In genomic region chr4:139177888-139178609, GRCh38 we compare ENCODE assay signal across 8 cellular contexts. TPM values are rescaled to one million over a fixed set of nuclear protein-coding genes. Genes with fewer than 3 reads are reported as not detected.
DNase-seq lines count a peak whose midpoint lies in the region; ATAC-seq, FAIRE-seq and TF ChIP-seq lines count a peak whose summit lies in the region.

No MANE protein-coding gene starts in this region.

- H3K4me3 Mint-ChIP-seq in activated naive CD8-positive, alpha-beta T cell treated with anti-CD3 and anti-CD28 coated beads, Interleukin-2, amount 50 U/mL, for 24 hours: peak overlapping the region; percentile 79
- H3K4me3 Mint-ChIP-seq in type B pancreatic cell: peak overlapping the region; percentile 93

- peaks cover 4% of the 10 kb centered on the region; the same call in 1 of the 2 replicates for H3F3A ChIP-seq in SU-DHL-6 (ENCODE audit: insufficient read depth)

- H3K9me3 Mint-ChIP-seq in activated naive CD8-positive, alpha-beta T cell treated with anti-CD3 and anti-CD28 coated beads, Interleukin-2, amount 50 U/mL, for 24 hours: no peaks in the 10 kb centered on the region
- H3K9me3 Mint-ChIP-seq in type B pancreatic cell: no peaks in the 10 kb centered on the region

- peak; percentile 41; the same call in 1 of the 2 replicates for TF ChIP-seq POLR2A in GM12892 (IDR thresholded peaks at IDR 0.05; ENCODE audit: low read depth, low read length)

- intact Hi-C loops in cardiac septum (cut with DNase I) (loop anchor here (2.0 to 5.0 kb wide), 5 partner anchors 81 to 274 kb away; partner anchors contain the start of genes NAA15, NOCT and RAB33B), posterior cingulate gyrus (cut with DNase I) (loop anchor here (1.0 to 10.0 kb wide), 6 partner anchors 81 to 379 kb away; partner anchors contain the start of genes NAA15, NOCT, RAB33B and SETD7)

- no peak for TF ChIP-seq CTCF in SU-DHL-6 (IDR thresholded peaks at IDR 0.05; ENCODE audit: insufficient read depth, low read length, poor library complexity, severe bottlenecking)
- TF ChIP-seq CTCF in type B pancreatic cell (conservative IDR thresholded peaks at IDR 0.05): no peak

- H3K27ac Mint-ChIP-seq in activated naive CD8-positive, alpha-beta T cell treated with anti-CD3 and anti-CD28 coated beads, Interleukin-2, amount 50 U/mL, for 24 hours: peak overlapping the region; percentile 72
- peak overlapping the region; percentile 97 for H3K27ac Mint-ChIP-seq in type B pancreatic cell

- no peaks in the 10 kb centered on the region for H3K36me3 ChIP-seq in SU-DHL-6 (ENCODE audit: low read length)

- peak overlapping the region; percentile 89 for H3K4me2 ChIP-seq in SU-DHL-6 (ENCODE audit: low read depth, low read length, poor library complexity, severe bottlenecking)

- peak; percentile 83 for FAIRE-seq in GM12892 (lab: Jason Lieb, UNC)

- H2AFZ ChIP-seq in SU-DHL-6 (ENCODE audit: low read depth, low read length, severe bottlenecking): peak overlapping the region; percentile 98

- peak; percentile 74 for ATAC-seq in HG02798 (IDR thresholded peaks at IDR 0.05; ENCODE audit: poor library complexity, unreplicated experiment)
- ATAC-seq in activated naive CD8-positive, alpha-beta T cell treated with anti-CD3 and anti-CD28 coated beads, Interleukin-2, amount 50 U/mL, for 24 hours: peak; percentile 84

- no peaks in the 10 kb centered on the region for H3K27me3 ChIP-seq in SU-DHL-6 (ENCODE audit: low read length)

- no peaks in the 10 kb centered on the region for H3K36me3 Mint-ChIP-seq in activated naive CD8-positive, alpha-beta T cell treated with anti-CD3 and anti-CD28 coated beads, Interleukin-2, amount 50 U/mL, for 24 hours (ENCODE audit: low read depth)
- H3K36me3 Mint-ChIP-seq in type B pancreatic cell: no peaks in the 10 kb centered on the region

- H3K27ac ChIP-seq in SU-DHL-6 (ENCODE audit: low read depth, low read length): peak overlapping the region; percentile 76

- H4K20me1 ChIP-seq in SU-DHL-6 (ENCODE audit: low read depth, low read length): no peaks in the 10 kb centered on the region

- peak overlapping the region; percentile 61 for H3K4me3 ChIP-seq in SU-DHL-6 (ENCODE audit: insufficient read depth, low read length, poor library complexity, severe bottlenecking)

- H3K9me3 ChIP-seq in SU-DHL-6 (ENCODE audit: insufficient read depth, low read length): no peaks in the 10 kb centered on the region

- H3K79me2 ChIP-seq in SU-DHL-6 (ENCODE audit: insufficient read depth, low read length): no peaks in the 10 kb centered on the region

- peak overlapping the region; percentile 81 for H3K9ac ChIP-seq in SU-DHL-6 (ENCODE audit: low read length)

- peaks cover 17% of the 10 kb centered on the region for H3K4me1 Mint-ChIP-seq in activated naive CD8-positive, alpha-beta T cell treated with anti-CD3 and anti-CD28 coated beads, Interleukin-2, amount 50 U/mL, for 24 hours
- peaks cover 6% of the 10 kb centered on the region for H3K4me1 Mint-ChIP-seq in type B pancreatic cell (ENCODE audit: unreplicated experiment)

- no peaks in the 10 kb centered on the region for H3K9me2 ChIP-seq in SU-DHL-6 (replicated peaks; ENCODE audit: insufficient read depth, low read length)

- H3K27me3 Mint-ChIP-seq in activated naive CD8-positive, alpha-beta T cell treated with anti-CD3 and anti-CD28 coated beads, Interleukin-2, amount 50 U/mL, for 24 hours: peaks cover 26% of the 10 kb centered on the region
- peaks cover 6% of the 10 kb centered on the region for H3K27me3 Mint-ChIP-seq in type B pancreatic cell

- DNase-seq in GM12892 (ENCODE audit: insufficient read length) (peak; percentile 63), NCI-H1417 (lab: John Stamatoyannopoulos, UW) (peak; percentile 93 to 97 (median 97)), cardiac septum (ENCODE audit: low spot score) (peak; percentile 99), posterior cingulate gyrus (peak; percentile 85 to 99 (median 92)), type B pancreatic cell (ENCODE audit: extremely low spot score, unreplicated experiment) (peak; percentile 98)
- DNase-seq in activated naive CD8-positive, alpha-beta T cell treated with anti-CD3 and anti-CD28 coated beads, Interleukin-2, amount 50 U/mL, for 24 hours: peak; percentile 89

RNA-seq across cellular contexts. Expression of gene ELF2, which starts 1.0 kb away (rescaled TPM):
- polyA plus RNA-seq in GM12892 (2012; ENCODE audit: missing spikeins): 17.1 TPM
- total RNA-seq in cardiac septum: 31.0 TPM
- 41.8 and 42.1 TPM in 2 replicates for total RNA-seq in type B pancreatic cell (ENCODE audit: low replicate concordance)

Comparison
In these comparisons a context has a peak if more than half of its experiments do, and no peak if none do; other contexts are left out.
1. Peak in every context shown above with its lines: DNase-seq, ATAC-seq, H3K4me3 ChIP-seq and H3K27ac ChIP-seq.